ENCODE assay signal across 19 cellular contexts in genomic region chr4:64407000-64407399, GRCh38. TPM values are rescaled to one million over a fixed set of nuclear protein-coding genes. Genes with fewer than 3 reads are reported as not detected.
"Had no signal": no experiment of that assay in that cellular context is flagged by ENCODE, and none has a peak within 500 bp of the region (broad histone marks: within the 10 kb centered on the region; RNA-seq: fewer than 3 reads in every experiment).

No MANE protein-coding gene starts in this region.

- H3K4me1 ChIP-seq: gastroesophageal sphincter, pancreas, transverse colon had no signal

- H3K4me3 ChIP-seq: gastroesophageal sphincter, mucosa of descending colon, pancreas, transverse colon, vagina had no signal

- H3K36me3 ChIP-seq: gastroesophageal sphincter, pancreas, transverse colon, vagina had no signal

- H3K27me3 ChIP-seq: gastroesophageal sphincter, pancreas, transverse colon, vagina had no signal

- H3K9me3 ChIP-seq: gastroesophageal sphincter, mucosa of descending colon, pancreas, transverse colon, vagina had no signal

- H3K27ac ChIP-seq: epithelial cell of prostate, gastroesophageal sphincter, pancreas, transverse colon, vagina had no signal

- ATAC-seq: activated T-cell treated with anti-CD3 and anti-CD28 coated beads, Interleukin-2, amount 50 U/mL, for 72 hours; gastroesophageal sphincter; left lobe of liver; mucosa of descending colon; naive thymus-derived CD8-positive, alpha-beta T cell; pancreas had no signal

- DNase-seq: activated CD4-positive, alpha-beta T cell treated with anti-CD3 and anti-CD28 coated beads, Interleukin-2, amount 10 ng/mL, durations not matched to agents 7 days and 5 days; activated CD8-positive, alpha-beta memory T cell treated with anti-CD3 and anti-CD28 coated beads, Interleukin-2, amount 50 U/mL, for 48 hours; activated gamma-delta T cell; activated T-cell treated with anti-CD3 and anti-CD28 coated beads, Interleukin-2, amount 50 U/mL, for 72 hours; amniotic stem cell; effector memory CD4-positive, alpha-beta T cell; mucosa of descending colon; naive thymus-derived CD8-positive, alpha-beta T cell; pancreas; stimulated activated CD4-positive, alpha-beta T cell treated with anti-CD3 and anti-CD28 coated beads, Interleukin-15, amount 100 ng/mL, for 24 hours; stimulated activated CD4-positive, alpha-beta T cell treated with anti-CD3 and anti-CD28 coated beads, Interleukin-4, amount 100 ng/mL, for 1 hour; stimulated activated naive CD4-positive, alpha-beta T cell; substantia nigra; T-helper 2 cell; transverse colon had no signal

RNA-seq across cellular contexts. Expression of gene TECRL, which starts 2.2 kb away (rescaled TPM):
- total RNA-seq: activated CD4-positive, alpha-beta T cell treated with anti-CD3 and anti-CD28 coated beads, Interleukin-2, amount 10 ng/mL, durations not matched to agents 7 days and 5 days; activated T-cell treated with anti-CD3 and anti-CD28 coated beads, Interleukin-2, amount 50 U/mL, for 72 hours; gastroesophageal sphincter; left lobe of liver; naive thymus-derived CD8-positive, alpha-beta T cell; transverse colon; vagina had no signal
- polyA plus RNA-seq: naive thymus-derived CD8-positive, alpha-beta T cell had no signal
